In genomic region chr14:49999216-49999761, GRCh38 we compare ENCODE assay signal across 8 cellular contexts.
DNase-seq lines count a peak whose midpoint lies in the region; ATAC-seq and TF ChIP-seq lines count a peak whose summit lies in the region.

No MANE protein-coding gene starts in this region.

- peaks cover 64% of the 10 kb centered on the region for H3K4me1 ChIP-seq in mesodermal cell (ENCODE audit: control insufficient read depth, insufficient read depth, low read length, poor library complexity, severe bottlenecking)

- 5 to 40% methylated on average over 4 of the region's 4 CpGs for WGBS in mesodermal cell (ENCODE audit: insufficient coverage in 2 of 2), 2 experiments

- intact Hi-C loops in activated CD4-positive, alpha-beta T cell treated with anti-CD3 and anti-CD28 coated beads for 36 hours (cut with DNase I, micrococcal nuclease), result loop anchor here (1.0 kb wide), 4 partner anchors 15 to 136 kb away; no protein-coding TSS in a partner anchor

- H3K9me3 ChIP-seq in mesodermal cell (ENCODE audit: control insufficient read depth, low read length), result no peaks in the 10 kb centered on the region

- H3K27ac ChIP-seq in coronary artery, result peak overlapping the region; percentile 62 to 98
- peak overlapping the region; percentile 99 for H3K27ac ChIP-seq in mesodermal cell (ENCODE audit: low read depth, low read length, severe bottlenecking)

- peaks cover 67% of the 10 kb centered on the region for H3K4me1 Mint-ChIP-seq in activated CD4-positive, alpha-beta T cell treated with anti-CD3 and anti-CD28 coated beads for 36 hours
- H3K4me1 Mint-ChIP-seq in stimulated activated memory B cell treated with anti-CD40 and anti-IgM and Interleukin-4, amounts not matched to agents 10 μg/mL and 1 μg/mL and 100 μg/mL, for 72 hours, result peaks cover 84% of the 10 kb centered on the region

- peak overlapping the region; percentile 75 for H3K4me3 Mint-ChIP-seq in activated CD4-positive, alpha-beta T cell treated with anti-CD3 and anti-CD28 coated beads for 36 hours
- peak overlapping the region; percentile 78 for H3K4me3 Mint-ChIP-seq in stimulated activated memory B cell treated with anti-CD40 and anti-IgM and Interleukin-4, amounts not matched to agents 10 μg/mL and 1 μg/mL and 100 μg/mL, for 72 hours

- CTCF ChIA-PET in activated CD4-positive, alpha-beta T cell treated with anti-CD3 and anti-CD28 coated beads for 36 hours (lab: Charles Lee), result interaction anchor here (0.6 to 5.2 kb wide), 21 partner anchors 10 to 147 kb away, joined by 3 to 43 read pairs (median 3); partner anchors contain the start of gene NEMF

- ATAC-seq in GM21825 (IDR thresholded peaks at IDR 0.05; ENCODE audit: unreplicated experiment), result peak; percentile 49
- ATAC-seq in activated CD4-positive, alpha-beta T cell treated with anti-CD3 and anti-CD28 coated beads for 36 hours, result peak; percentile 42
- peak; percentile 73 for ATAC-seq in stimulated activated memory B cell treated with anti-CD40 and anti-IgM and Interleukin-4, amounts not matched to agents 10 μg/mL and 1 μg/mL and 100 μg/mL, for 72 hours

- no peaks in the 10 kb centered on the region for H3K27me3 Mint-ChIP-seq in activated CD4-positive, alpha-beta T cell treated with anti-CD3 and anti-CD28 coated beads for 36 hours
- no peaks in the 10 kb centered on the region for H3K27me3 Mint-ChIP-seq in stimulated activated memory B cell treated with anti-CD40 and anti-IgM and Interleukin-4, amounts not matched to agents 10 μg/mL and 1 μg/mL and 100 μg/mL, for 72 hours

- POLR2A ChIA-PET in activated CD4-positive, alpha-beta T cell treated with anti-CD3 and anti-CD28 coated beads for 36 hours (lab: Charles Lee), result interaction anchor here (0.5 to 6.7 kb wide), 18 partner anchors 10 to 228 kb away, joined by 3 to 113 read pairs (median 5); no protein-coding TSS in a partner anchor

- peak; percentile 90 for DNase-seq in GDM1 (lab: John Stamatoyannopoulos, UW)
- DNase-seq in LHCN-M2 (ENCODE audit: low read depth), result peak; percentile 86
- peak; percentile 88 for DNase-seq in activated CD4-positive, alpha-beta T cell treated with anti-CD3 and anti-CD28 coated beads for 36 hours
- DNase-seq in coronary artery (ENCODE audit: low spot score), result peak; percentile 90
- DNase-seq in middle frontal gyrus (ENCODE audit: extremely low spot score, low spot score), result no peak

- TF ChIP-seq CTCF in coronary artery (IDR thresholded peaks at IDR 0.05), result no peak

- H3K9me3 Mint-ChIP-seq in activated CD4-positive, alpha-beta T cell treated with anti-CD3 and anti-CD28 coated beads for 36 hours (ENCODE audit: low read depth), result no peaks in the 10 kb centered on the region
- H3K9me3 Mint-ChIP-seq in stimulated activated memory B cell treated with anti-CD40 and anti-IgM and Interleukin-4, amounts not matched to agents 10 μg/mL and 1 μg/mL and 100 μg/mL, for 72 hours, result no peaks in the 10 kb centered on the region

- no peaks in the 10 kb centered on the region for H3K36me3 ChIP-seq in mesodermal cell (ENCODE audit: control insufficient read depth, insufficient read depth, low read length)

- H3K27ac Mint-ChIP-seq in activated CD4-positive, alpha-beta T cell treated with anti-CD3 and anti-CD28 coated beads for 36 hours, result peak overlapping the region; percentile 98
- peak overlapping the region; percentile 97 for H3K27ac Mint-ChIP-seq in stimulated activated memory B cell treated with anti-CD40 and anti-IgM and Interleukin-4, amounts not matched to agents 10 μg/mL and 1 μg/mL and 100 μg/mL, for 72 hours

- no peak overlapping the region for H3K4me3 ChIP-seq in coronary artery
- H3K4me3 ChIP-seq in mesodermal cell (ENCODE audit: extremely low read depth, insufficient read depth, low read length, poor library complexity, severe bottlenecking), result no peak overlapping the region

- H3K36me3 Mint-ChIP-seq in activated CD4-positive, alpha-beta T cell treated with anti-CD3 and anti-CD28 coated beads for 36 hours (ENCODE audit: low read depth), result no peaks in the 10 kb centered on the region
- H3K36me3 Mint-ChIP-seq in stimulated activated memory B cell treated with anti-CD40 and anti-IgM and Interleukin-4, amounts not matched to agents 10 μg/mL and 1 μg/mL and 100 μg/mL, for 72 hours, result no peaks in the 10 kb centered on the region
